8 cellular contexts compared by ENCODE assay signal in the genomic region with DNA sequence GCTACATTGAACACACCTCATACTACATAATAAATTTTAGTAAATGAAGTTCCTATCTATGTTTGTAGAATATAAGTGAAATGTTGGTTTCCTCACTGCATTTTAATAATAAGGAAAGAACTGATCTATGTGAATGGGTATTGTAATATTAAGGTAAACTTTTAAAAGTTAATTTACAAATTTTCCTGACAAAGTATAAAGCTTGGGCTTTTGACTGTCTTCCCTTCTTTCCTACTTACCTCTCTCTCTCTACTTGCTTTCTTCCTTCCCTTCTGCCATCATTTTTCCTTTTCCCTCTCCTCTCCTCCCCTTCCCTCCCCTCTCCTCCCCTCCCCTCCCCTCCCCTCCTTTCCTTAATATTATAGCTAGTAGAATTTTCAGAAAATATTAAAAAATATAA.
"Had no signal": no experiment of that assay in that cellular context is flagged by ENCODE, and none has a peak within 500 bp of the region (broad histone marks: within the 10 kb centered on the region; RNA-seq: fewer than 3 reads in every experiment).

No MANE protein-coding gene starts in this region.

- ATAC-seq: GM12878 had no signal

- DNase-seq: GDM1, GF-D8 had no signal

- H3K4me3 ChIP-seq: GM12878 had no signal

- FAIRE-seq: G401.6, GM12878, GM12891, GM12892, GM18507, GM19239 had no signal
